ENCODE assay signal across 12 cellular contexts in genomic region chr20:62807444-62808210, GRCh38. TPM values are rescaled to one million over a fixed set of nuclear protein-coding genes. Genes with fewer than 3 reads are reported as not detected.
DNase-seq lines count a peak whose midpoint lies in the region; ATAC-seq and TF ChIP-seq lines count a peak whose summit lies in the region.
"Had no signal": no experiment of that assay in that cellular context is flagged by ENCODE, and none has a peak within 500 bp of the region (broad histone marks: within the 10 kb centered on the region; RNA-seq: fewer than 3 reads in every experiment).

No MANE protein-coding gene starts in this region.

- H3K27ac ChIP-seq in IMR-90 (ENCODE audit: insufficient read depth, low read length) = no peak overlapping the region

- H2AK5ac ChIP-seq in IMR-90 (ENCODE audit: low read depth, low read length) = no peak overlapping the region

- no peak overlapping the region for H3K9ac ChIP-seq in IMR-90 (ENCODE audit: low read depth, low read length)

- peak overlapping the region; percentile 34 for H3K4me3 Mint-ChIP-seq in T-helper 1 cell treated with Interleukin-12 subunit alpha and Interleukin-12 subunit beta and Interleukin-4 antibody, amounts not matched to agents 30 μg/mL and 1 μg/mL, for 36 hours
- peak overlapping the region; percentile 42 for H3K4me3 Mint-ChIP-seq in activated T-helper 17 cell treated with anti-CD3 and anti-CD28 coated beads, Interleukin-2, amount 50 U/mL, for 72 hours
- peak overlapping the region; percentile 50 to 85 (median 56) for H3K4me3 Mint-ChIP-seq in nephron
- no peak overlapping the region for H3K4me3 Mint-ChIP-seq in nephron progenitor cell

- CTCF ChIA-PET in IMR-90 (lab: Yijun Ruan, JAX) = no interaction called here

- no peak for TF ChIP-seq POLR2A in IMR-90 (IDR thresholded peaks at IDR 0.05; ENCODE audit: low read depth, low read length)

- TF ChIP-seq CTCF in IMR-90 (conservative IDR thresholded peaks at IDR 0.05; ENCODE audit: low read depth, low read length) (no peak), nephron (IDR thresholded peaks at IDR 0.05; ENCODE audit: unreplicated experiment in 3 of 3) (no peak), nephron progenitor cell (IDR thresholded peaks at IDR 0.05) (no peak)

- peaks cover 11% of the 10 kb centered on the region for H3K36me3 Mint-ChIP-seq in T-helper 1 cell treated with Interleukin-12 subunit alpha and Interleukin-12 subunit beta and Interleukin-4 antibody, amounts not matched to agents 30 μg/mL and 1 μg/mL, for 36 hours (ENCODE audit: low read depth)
- H3K36me3 Mint-ChIP-seq in activated T-helper 17 cell treated with anti-CD3 and anti-CD28 coated beads, Interleukin-2, amount 50 U/mL, for 72 hours (ENCODE audit: low read depth) = peaks cover 73% of the 10 kb centered on the region
- H3K36me3 Mint-ChIP-seq in nephron (ENCODE audit: low read depth) = peaks cover 7% of the 10 kb centered on the region
- H3K36me3 Mint-ChIP-seq in nephron progenitor cell (ENCODE audit: low read depth) = no peaks in the 10 kb centered on the region

- H3K9me1 ChIP-seq in IMR-90 (ENCODE audit: insufficient read depth, low read length) = no peaks in the 10 kb centered on the region

- BruUV-seq in IMR-90 (replicated peaks; lab: Mats Ljungman, UMichigan) = no TSS peak

- H3K27me3 ChIP-seq in IMR-90 (ENCODE audit: control insufficient read depth, insufficient read depth, low read length) = no peaks in the 10 kb centered on the region

- peaks cover 41% of the 10 kb centered on the region for H3K36me3 ChIP-seq in IMR-90 (ENCODE audit: control insufficient read depth, insufficient read depth, low read length)

- H2BK5ac ChIP-seq in IMR-90 (ENCODE audit: low read depth, low read length, poor library complexity, severe bottlenecking) = no peak overlapping the region

- WGBS in IMR-90 (ENCODE audit: extremely low coverage in 2 of 2, insufficient read length in 1 of 2), 2 experiments = 91% methylated on average over 19 of the region's 23 CpGs; no CpG with 5 or more reads in 1 of the 2 experiments

- peak overlapping the region; percentile 6 for H2AFZ ChIP-seq in IMR-90 (replicated peaks; ENCODE audit: low read length, poor library complexity)

- POLR2A ChIA-PET in IMR-90 (lab: Charles Lee; ENCODE audit: unreplicated experiment) = no interaction called here

- in situ Hi-C loops in IMR-90 (cut with MboI; ENCODE audit: low sequenced_read_pairs) = no loop called here

- ATAC-seq in IMR-90 (ENCODE audit: low read depth) = no peak
- ATAC-seq in activated T-helper 17 cell treated with anti-CD3 and anti-CD28 coated beads, Interleukin-2, amount 50 U/mL, for 72 hours (replicated peaks) = no peak

- no peak overlapping the region for H2BK120ac ChIP-seq in IMR-90 (ENCODE audit: low read depth, low read length)

- H3K4ac ChIP-seq in IMR-90 (ENCODE audit: low read depth, low read length) = no peak overlapping the region; the same call in 1 of the 2 replicates

- H4K20me1 ChIP-seq in IMR-90 (ENCODE audit: insufficient read depth, low read length) = peaks cover 47% of the 10 kb centered on the region

- no peak overlapping the region for H4K91ac ChIP-seq in IMR-90 (ENCODE audit: insufficient read depth, low read depth, low read length)

- no peak overlapping the region for H4K5ac ChIP-seq in IMR-90 (ENCODE audit: low read depth, low read length)

- TF ChIP-seq RAD21 in IMR-90 (IDR thresholded peaks at IDR 0.05; ENCODE audit: low read length) = no peak

- H3K4me2 ChIP-seq in IMR-90 (ENCODE audit: low read depth, low read length) = no peak overlapping the region

- H2BK15ac ChIP-seq in IMR-90 (ENCODE audit: low read depth, low read length) = no peak overlapping the region

- no peak overlapping the region for H3K27ac Mint-ChIP-seq in T-helper 1 cell treated with Interleukin-12 subunit alpha and Interleukin-12 subunit beta and Interleukin-4 antibody, amounts not matched to agents 30 μg/mL and 1 μg/mL, for 36 hours
- no peak overlapping the region for H3K27ac Mint-ChIP-seq in activated T-helper 17 cell treated with anti-CD3 and anti-CD28 coated beads, Interleukin-2, amount 50 U/mL, for 72 hours
- H3K27ac Mint-ChIP-seq in nephron (no peak overlapping the region), nephron progenitor cell (no peak overlapping the region)

- H3K23ac ChIP-seq in IMR-90 (ENCODE audit: low read depth, low read length) = no peak overlapping the region

- no peak overlapping the region for H4K8ac ChIP-seq in IMR-90 (ENCODE audit: low read depth in 2 of 2, low read length in 2 of 2)

- H3K79me1 ChIP-seq in IMR-90 (ENCODE audit: low read depth in 1 of 2, low read length in 2 of 2) = peaks cover 19 to 45% of the 10 kb centered on the region in 2 experiments

- H3K14ac ChIP-seq in IMR-90 (replicated peaks; ENCODE audit: low read depth, low read length) = no peak overlapping the region

- H3K9me3 Mint-ChIP-seq in T-helper 1 cell treated with Interleukin-12 subunit alpha and Interleukin-12 subunit beta and Interleukin-4 antibody, amounts not matched to agents 30 μg/mL and 1 μg/mL, for 36 hours = no peaks in the 10 kb centered on the region
- H3K9me3 Mint-ChIP-seq in activated T-helper 17 cell treated with anti-CD3 and anti-CD28 coated beads, Interleukin-2, amount 50 U/mL, for 72 hours = no peaks in the 10 kb centered on the region
- no peaks in the 10 kb centered on the region for H3K9me3 Mint-ChIP-seq in nephron
- H3K9me3 Mint-ChIP-seq in nephron progenitor cell = no peaks in the 10 kb centered on the region
- H3K9me3 Mint-ChIP-seq: activated CD4-positive, alpha-beta memory T cell treated with anti-CD3 and anti-CD28 coated beads for 36 hours; immature natural killer cell had no signal

- no peak overlapping the region for H2AK9ac ChIP-seq in IMR-90 (replicated peaks; ENCODE audit: low read depth, low read length, poor library complexity)

- DNase-seq in T-helper 1 cell (no peak), IMR-90 (no peak), T1000 (lab: John Stamatoyannopoulos, UW) (no peak), nephron progenitor cell (no peak)
- DNase-seq in stimulated activated CD4-positive, alpha-beta T cell treated with anti-CD3 and anti-CD28 coated beads, Interleukin-4, amount 100 ng/mL, for 24 hours = no peak
- DNase-seq: DMS153, NCI-H1417 treated with DMSO at 0.1 percent for 48 hours had no signal

- H2BK20ac ChIP-seq in IMR-90 (ENCODE audit: low read depth, low read length) = no peak overlapping the region

- H3K4me1 Mint-ChIP-seq in T-helper 1 cell treated with Interleukin-12 subunit alpha and Interleukin-12 subunit beta and Interleukin-4 antibody, amounts not matched to agents 30 μg/mL and 1 μg/mL, for 36 hours (ENCODE audit: low read depth) = peaks cover 16% of the 10 kb centered on the region
- no peaks in the 10 kb centered on the region for H3K4me1 Mint-ChIP-seq in activated T-helper 17 cell treated with anti-CD3 and anti-CD28 coated beads, Interleukin-2, amount 50 U/mL, for 72 hours
- H3K4me1 Mint-ChIP-seq in nephron (peaks cover 12% of the 10 kb centered on the region), nephron progenitor cell (peaks cover 26% of the 10 kb centered on the region)

- H3K9me3 ChIP-seq in IMR-90 (ENCODE audit: control insufficient read depth, insufficient read depth, low read length) = no peaks in the 10 kb centered on the region

- H3K27me3 Mint-ChIP-seq in T-helper 1 cell treated with Interleukin-12 subunit alpha and Interleukin-12 subunit beta and Interleukin-4 antibody, amounts not matched to agents 30 μg/mL and 1 μg/mL, for 36 hours (ENCODE audit: low read depth) = no peaks in the 10 kb centered on the region
- H3K27me3 Mint-ChIP-seq in activated T-helper 17 cell treated with anti-CD3 and anti-CD28 coated beads, Interleukin-2, amount 50 U/mL, for 72 hours = no peaks in the 10 kb centered on the region
- peaks cover 6% of the 10 kb centered on the region for H3K27me3 Mint-ChIP-seq in nephron (ENCODE audit: low read depth)
- H3K27me3 Mint-ChIP-seq in nephron progenitor cell (ENCODE audit: low read depth, poor library complexity) = peaks cover 10% of the 10 kb centered on the region
- H3K27me3 Mint-ChIP-seq: activated CD4-positive, alpha-beta memory T cell treated with anti-CD3 and anti-CD28 coated beads for 36 hours had no signal

- H3K4me1 ChIP-seq in IMR-90 (ENCODE audit: control insufficient read depth, insufficient read depth, low read length) = peaks cover 10% of the 10 kb centered on the region

- no peak overlapping the region for H3K56ac ChIP-seq in IMR-90 (ENCODE audit: extremely low read depth, insufficient read depth, low read length)

- dilution Hi-C loops in IMR-90 (cut with HindIII; ENCODE audit: low sequenced_read_pairs, unreplicated experiment) = no loop called here

- no peak overlapping the region for H3K4me3 ChIP-seq in IMR-90 (ENCODE audit: insufficient read depth, low read depth, low read length)

- intact Hi-C loops in IMR-90 (cut with micrococcal nuclease) = loop anchor here (1.0 to 5.0 kb wide), 2 partner anchors 139 to 200 kb away; partner anchors contain the start of gene BHLHE23

- no peak overlapping the region for H3K18ac ChIP-seq in IMR-90 (ENCODE audit: low read depth, low read length)

RNA-seq across cellular contexts. Expression of gene OGFR, which starts 3.0 kb away (rescaled TPM):
- total RNA-seq in IMR-90 (2012; rRNA removed) = 22.4 and 26.9 TPM in 2 replicates
- 30.1 and 38.2 TPM in 2 replicates for polyA plus RNA-seq in IMR-90 (2012; rRNA removed)
- polyA plus RNA-seq in IMR-90 (2012; cell fraction: cytosol; rRNA removed) = 45.5 and 52.1 TPM in 2 replicates
- 73.9 and 106 TPM in 2 replicates for polyA plus RNA-seq in IMR-90 (2012; cell fraction: nucleus; rRNA removed; ENCODE audit: low replicate concordance)
- total RNA-seq in activated T-helper 17 cell treated with anti-CD3 and anti-CD28 coated beads, Interleukin-2, amount 50 U/mL, for 72 hours = 10 to 100 TPM; 42.3 to 52.6 TPM

RNA-seq across cellular contexts. Expression of gene COL9A3, which starts 9.2 kb away (rescaled TPM):
- 0.28 and 0.36 TPM in 2 replicates for total RNA-seq in IMR-90 (2012; rRNA removed)
- 1.4 TPM in 2 replicates for polyA plus RNA-seq in IMR-90 (2012; rRNA removed)
- polyA plus RNA-seq in IMR-90 (2012; cell fraction: cytosol; rRNA removed) = 2.3 and 2.9 TPM in 2 replicates
- 11.3 and 14.6 TPM in 2 replicates for polyA plus RNA-seq in IMR-90 (2012; cell fraction: nucleus; rRNA removed; ENCODE audit: low replicate concordance)
- not detected for total RNA-seq in activated T-helper 17 cell treated with anti-CD3 and anti-CD28 coated beads, Interleukin-2, amount 50 U/mL, for 72 hours
- total RNA-seq: activated CD4-positive, alpha-beta memory T cell treated with anti-CD3 and anti-CD28 coated beads for 36 hours had no signal

RNA-seq across cellular contexts. Expression of gene MRGBP, which starts 11.4 kb away (rescaled TPM):
- total RNA-seq in IMR-90 (2012; rRNA removed) = 18.3 and 21.9 TPM in 2 replicates
- 15.5 and 17.7 TPM in 2 replicates for polyA plus RNA-seq in IMR-90 (2012; rRNA removed)
- 14.9 and 16.0 TPM in 2 replicates for polyA plus RNA-seq in IMR-90 (2012; cell fraction: cytosol; rRNA removed)
- 21.4 and 23.1 TPM in 2 replicates for polyA plus RNA-seq in IMR-90 (2012; cell fraction: nucleus; rRNA removed; ENCODE audit: low replicate concordance)
- total RNA-seq in activated T-helper 17 cell treated with anti-CD3 and anti-CD28 coated beads, Interleukin-2, amount 50 U/mL, for 72 hours = 10 to 100 TPM; 16.0 to 20.5 TPM

RNA-seq across cellular contexts. Expression of gene TCFL5, which starts 54.0 kb away (rescaled TPM):
- total RNA-seq in IMR-90 (2012; rRNA removed) = 8.2 and 8.3 TPM in 2 replicates
- 5.6 and 6.0 TPM in 2 replicates for polyA plus RNA-seq in IMR-90 (2012; rRNA removed)
- polyA plus RNA-seq in IMR-90 (2012; cell fraction: cytosol; rRNA removed) = 2.6 and 3.6 TPM in 2 replicates
- polyA plus RNA-seq in IMR-90 (2012; cell fraction: nucleus; rRNA removed; ENCODE audit: low replicate concordance) = 2.4 and 9.6 TPM in 2 replicates
- 1 to 10 TPM; 3.4 to 3.7 TPM for total RNA-seq in activated T-helper 17 cell treated with anti-CD3 and anti-CD28 coated beads, Interleukin-2, amount 50 U/mL, for 72 hours
